ENCODE assay signal across 8 cellular contexts in genomic region chr10:73879296-73880173, GRCh38. TPM values are rescaled to one million over a fixed set of nuclear protein-coding genes. Genes with fewer than 3 reads are reported as not detected.
DNase-seq lines count a peak whose midpoint lies in the region; ATAC-seq, FAIRE-seq and TF ChIP-seq lines count a peak whose summit lies in the region.

No MANE protein-coding gene starts in this region.

- no peaks in the 10 kb centered on the region for H4K20me1 ChIP-seq in hepatocyte (ENCODE audit: insufficient read depth, poor library complexity, severe bottlenecking)

- H3K27me3 ChIP-seq in hepatocyte (no peaks in the 10 kb centered on the region), small intestine (ENCODE audit: control insufficient read depth in 2 of 2, insufficient read depth in 2 of 2, low read length in 2 of 2) (no peaks in the 10 kb centered on the region)

- no peaks in the 10 kb centered on the region for H3K9me3 ChIP-seq in hepatocyte (ENCODE audit: low read depth)
- no peaks in the 10 kb centered on the region for H3K9me3 ChIP-seq in small intestine (ENCODE audit: control insufficient read depth, low read depth)

- H3K27ac ChIP-seq in hepatocyte: no peak overlapping the region
- H3K27ac ChIP-seq in small intestine (ENCODE audit: low read depth in 1 of 2, low read length in 1 of 2): no peak overlapping the region

- no peak overlapping the region for H3K4me3 ChIP-seq in hepatocyte
- no peak overlapping the region for H3K4me3 ChIP-seq in small intestine (ENCODE audit: low read depth in 1 of 2, low read length in 2 of 2)

- 23% methylated on average over 14 of the region's 14 CpGs for WGBS in hepatocyte (ENCODE audit: low lambda C conversion rate, missing lambda C conversion rate)
- 15 to 17% (median 16%) methylated on average over 14 of the region's 14 CpGs for WGBS in small intestine, 3 donors

- DNase-seq in GM12891 (ENCODE audit: insufficient read length, low spot score) (peak; percentile 71), NCI-H1105 (lab: John Stamatoyannopoulos, UW) (peak; percentile 40), T-helper 9 cell (peak; percentile 93), amygdala (lab: John Stamatoyannopoulos, UW) (peak in 37 of 56 donors; percentile 14 to 76 (median 49)), hepatocyte (ENCODE audit: low spot score) (peak; percentile 91), small intestine (peak; percentile 90), HPDE6-E6E7 (ENCODE audit: extremely low spot score) (no peak)

- peak; percentile 69 for ATAC-seq in HG02571 (IDR thresholded peaks at IDR 0.05; ENCODE audit: unreplicated experiment)

- H3K4me2 ChIP-seq in hepatocyte: peak overlapping the region; percentile 2

- no peaks in the 10 kb centered on the region for H3K79me2 ChIP-seq in hepatocyte

- H3K4me1 ChIP-seq in hepatocyte (ENCODE audit: insufficient read depth) (no peaks in the 10 kb centered on the region), small intestine (ENCODE audit: control insufficient read depth in 2 of 2, insufficient read depth in 1 of 2, low read depth in 1 of 2, low read length in 1 of 2) (peaks cover 0 to 3% of the 10 kb centered on the region in 2 donors)

- H3K9me2 ChIP-seq in hepatocyte (replicated peaks; ENCODE audit: insufficient read depth): no peaks in the 10 kb centered on the region

- H3K36me3 ChIP-seq in hepatocyte (replicated peaks; ENCODE audit: insufficient read depth, low read depth) (no peaks in the 10 kb centered on the region), small intestine (ENCODE audit: control insufficient read depth in 2 of 2, insufficient read depth in 2 of 2, low read length in 2 of 2) (no peaks in the 10 kb centered on the region)

- peak; percentile 93 for TF ChIP-seq CTCF in hepatocyte (IDR thresholded peaks at IDR 0.05; ENCODE audit: poor library complexity)

- TF ChIP-seq POLR2A in GM12891 (IDR thresholded peaks at IDR 0.05; ENCODE audit: low read depth, low read length): no peak

- FAIRE-seq in GM12891 (lab: Jason Lieb, UNC): peak; percentile 97
- FAIRE-seq in small intestine (lab: Jason Lieb, UNC): no peak

- H2AFZ ChIP-seq in hepatocyte: no peak overlapping the region

TF ChIP-seq in GM12891, 5 proteins besides CTCF, POLR2A, EP300 and RAD21:
- TF ChIP-seq TAF1 (IDR thresholded peaks at IDR 0.05; ENCODE audit: low read depth, low read length): no peak
- TF ChIP-seq POU2F2 (IDR thresholded peaks at IDR 0.05; ENCODE audit: low read depth, low read length): no peak
- TF ChIP-seq POLR2AphosphoS5 (IDR thresholded peaks at IDR 0.05; ENCODE audit: low read depth, low read length): no peak
- no peak for TF ChIP-seq PAX5 (IDR thresholded peaks at IDR 0.05; ENCODE audit: insufficient read depth, low read length, severe bottlenecking)
- TF ChIP-seq SPI1 (IDR thresholded peaks at IDR 0.05; ENCODE audit: low read depth, low read length): no peak

RNA-seq across cellular contexts. Expression of gene CAMK2G, which starts 5.2 kb away (rescaled TPM):
- polyA plus RNA-seq in GM12891 (2012; ENCODE audit: low read depth, missing spikeins): 10.9 TPM
- total RNA-seq in hepatocyte: 22.5 and 25.0 TPM in 2 replicates
- polyA plus RNA-seq in hepatocyte (5.2 and 5.9 TPM in 2 replicates), small intestine (10 to 100 TPM; 33.1 to 74.9 (median 54.9) TPM)

RNA-seq across cellular contexts. Expression of gene PLAU, which starts 31.4 kb away (rescaled TPM):
- polyA plus RNA-seq in GM12891 (2012; ENCODE audit: low read depth, missing spikeins): 0.73 TPM
- total RNA-seq in hepatocyte: 2.8 and 5.2 TPM in 2 replicates
- polyA plus RNA-seq in hepatocyte (10.4 and 11.1 TPM in 2 replicates), small intestine (10 to 100 TPM in 1 of 3 donors, 1 to 10 TPM in 2; 1.3 to 11.1 (median 1.6) TPM)
